In the genomic region with DNA sequence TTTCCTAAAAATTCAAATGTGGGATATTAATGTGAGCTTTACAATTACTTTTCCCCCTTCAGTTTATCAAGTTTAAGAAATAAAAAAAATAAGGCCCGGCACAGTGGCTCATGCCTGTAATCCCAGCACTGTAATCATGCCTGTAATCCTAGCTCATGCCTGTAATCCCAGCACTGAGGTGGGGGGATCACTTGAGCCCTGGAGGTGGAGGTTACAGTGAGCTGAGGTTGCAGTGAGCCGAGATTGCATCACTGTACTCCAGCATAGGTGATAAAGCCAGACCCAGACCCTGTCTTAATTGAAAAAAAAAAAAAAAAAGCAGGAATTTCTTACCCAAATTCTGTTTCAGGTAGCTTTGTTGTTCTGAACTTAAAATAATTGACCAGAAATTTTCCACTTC, we compare ENCODE assay signal across 2 cellular contexts.
TF ChIP-seq lines count a peak whose summit lies in the region.

No MANE protein-coding gene starts in this region.

TF ChIP-seq in HEK293, 187 proteins besides CTCF, POLR2A, EP300 and RAD21:
- TF ChIP-seq, protein P1, sequence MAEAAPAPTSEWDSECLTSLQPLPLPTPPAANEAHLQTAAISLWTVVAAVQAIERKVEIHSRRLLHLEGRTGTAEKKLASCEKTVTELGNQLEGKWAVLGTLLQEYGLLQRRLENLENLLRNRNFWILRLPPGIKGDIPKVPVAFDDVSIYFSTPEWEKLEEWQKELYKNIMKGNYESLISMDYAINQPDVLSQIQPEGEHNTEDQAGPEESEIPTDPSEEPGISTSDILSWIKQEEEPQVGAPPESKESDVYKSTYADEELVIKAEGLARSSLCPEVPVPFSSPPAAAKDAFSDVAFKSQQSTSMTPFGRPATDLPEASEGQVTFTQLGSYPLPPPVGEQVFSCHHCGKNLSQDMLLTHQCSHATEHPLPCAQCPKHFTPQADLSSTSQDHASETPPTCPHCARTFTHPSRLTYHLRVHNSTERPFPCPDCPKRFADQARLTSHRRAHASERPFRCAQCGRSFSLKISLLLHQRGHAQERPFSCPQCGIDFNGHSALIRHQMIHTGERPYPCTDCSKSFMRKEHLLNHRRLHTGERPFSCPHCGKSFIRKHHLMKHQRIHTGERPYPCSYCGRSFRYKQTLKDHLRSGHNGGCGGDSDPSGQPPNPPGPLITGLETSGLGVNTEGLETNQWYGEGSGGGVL (tag by site-specific recombination; IDR thresholded peaks at IDR 0.05) = peak; percentile 50; the same call in 1 of the 2 replicates
- TF ChIP-seq MZF1 (tag by site-specific recombination; IDR thresholded peaks at IDR 0.05; ENCODE audit: borderline replicate concordance) (peak; percentile 60; the same call in 1 of the 2 replicates), ZNF341 (tag by site-specific recombination; IDR thresholded peaks at IDR 0.05; ENCODE audit: low read depth) (no peak)
- TF ChIP-seq, protein P2, sequence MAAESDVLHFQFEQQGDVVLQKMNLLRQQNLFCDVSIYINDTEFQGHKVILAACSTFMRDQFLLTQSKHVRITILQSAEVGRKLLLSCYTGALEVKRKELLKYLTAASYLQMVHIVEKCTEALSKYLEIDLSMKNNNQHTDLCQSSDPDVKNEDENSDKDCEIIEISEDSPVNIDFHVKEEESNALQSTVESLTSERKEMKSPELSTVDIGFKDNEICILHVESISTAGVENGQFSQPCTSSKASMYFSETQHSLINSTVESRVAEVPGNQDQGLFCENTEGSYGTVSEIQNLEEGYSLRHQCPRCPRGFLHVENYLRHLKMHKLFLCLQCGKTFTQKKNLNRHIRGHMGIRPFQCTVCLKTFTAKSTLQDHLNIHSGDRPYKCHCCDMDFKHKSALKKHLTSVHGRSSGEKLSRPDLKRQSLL (tag by site-specific recombination; IDR thresholded peaks at IDR 0.05) = 0 out of 2 replicates have a peak, but pooled peaks have one; percentile 35

TF ChIP-seq in H1, 55 proteins besides CTCF, POLR2A, EP300 and RAD21 (continued from another document):
- no peak for TF ChIP-seq ATF2 (IDR thresholded peaks at IDR 0.05; ENCODE audit: low read length)
- TF ChIP-seq TAF1 (IDR thresholded peaks at IDR 0.05; ENCODE audit: low read depth, low read length) = no peak
- TF ChIP-seq CEBPB (IDR thresholded peaks at IDR 0.05; ENCODE audit: low read depth, low read length) = peak; percentile 43; the same call in 1 of the 2 replicates
